ENCODE assay signal across 10 cellular contexts in genomic region chr1:40391688-40392145, GRCh38. TPM values are rescaled to one million over a fixed set of nuclear protein-coding genes. Genes with fewer than 3 reads are reported as not detected.
DNase-seq lines count a peak whose midpoint lies in the region; ATAC-seq and TF ChIP-seq lines count a peak whose summit lies in the region.
"Had no signal": no experiment of that assay in that cellular context is flagged by ENCODE, and none has a peak within 500 bp of the region (broad histone marks: within the 10 kb centered on the region; RNA-seq: fewer than 3 reads in every experiment).

No MANE protein-coding gene starts in this region.

- peaks cover 92% of the 10 kb centered on the region for H3K4me1 Mint-ChIP-seq in activated CD4-positive, alpha-beta T cell treated with anti-CD3 and anti-CD28 coated beads, Interleukin-2, amount 10 ng/mL, durations not matched to agents 7 days and 5 days
- H3K4me1 Mint-ChIP-seq in central memory CD8-positive, alpha-beta T cell = peaks cover 77% of the 10 kb centered on the region
- H3K4me1 Mint-ChIP-seq in chondrocyte (ENCODE audit: low read depth) = peaks cover 39% of the 10 kb centered on the region

- POLR2A ChIA-PET in activated CD4-positive, alpha-beta T cell treated with anti-CD3 and anti-CD28 coated beads, Interleukin-2, amount 10 ng/mL, durations not matched to agents 7 days and 5 days (lab: Charles Lee) = no interaction called here

- no peak for DNase-seq in activated CD4-positive, alpha-beta T cell treated with anti-CD3 and anti-CD28 coated beads, Interleukin-2, amount 10 ng/mL, durations not matched to agents 7 days and 5 days
- DNase-seq in activated CD4-positive, alpha-beta T cell treated with anti-CD3 and anti-CD28 coated beads, Interleukin-2, amount 50 U/mL, for 4 hours = no peak
- peak; percentile 23 for DNase-seq in NCI-H1105 (lab: John Stamatoyannopoulos, UW)
- no peak for DNase-seq in central memory CD8-positive, alpha-beta T cell (ENCODE audit: low spot score in 2 of 2)
- DNase-seq in chondrocyte (ENCODE audit: low spot score) = no peak
- DNase-seq in NCI-H187 (lab: John Stamatoyannopoulos, UW) = no peak
- DNase-seq in GM13977 (ENCODE audit: low spot score) = no peak
- DNase-seq: left colon had no signal

- no peak for ATAC-seq in central memory CD8-positive, alpha-beta T cell (replicated peaks; ENCODE audit: extremely low read depth, poor library complexity, severe bottlenecking)
- ATAC-seq: left colon had no signal

- H3K4me3 Mint-ChIP-seq in activated CD4-positive, alpha-beta T cell treated with anti-CD3 and anti-CD28 coated beads, Interleukin-2, amount 10 ng/mL, durations not matched to agents 7 days and 5 days = no peak overlapping the region
- H3K4me3 Mint-ChIP-seq in central memory CD8-positive, alpha-beta T cell = peak overlapping the region; percentile 13
- H3K4me3 Mint-ChIP-seq in chondrocyte (ENCODE audit: unreplicated experiment) = no peak overlapping the region

- CTCF ChIA-PET in activated CD4-positive, alpha-beta T cell treated with anti-CD3 and anti-CD28 coated beads, Interleukin-2, amount 10 ng/mL, durations not matched to agents 7 days and 5 days (lab: Charles Lee) = interaction anchor here (0.6 to 3.7 kb wide), 6 partner anchors 10 to 141 kb away, joined by 3 to 14 read pairs (median 3); no protein-coding TSS in a partner anchor

- H3K9me3 Mint-ChIP-seq in activated CD4-positive, alpha-beta T cell treated with anti-CD3 and anti-CD28 coated beads, Interleukin-2, amount 10 ng/mL, durations not matched to agents 7 days and 5 days = no peaks in the 10 kb centered on the region
- no peaks in the 10 kb centered on the region for H3K9me3 Mint-ChIP-seq in central memory CD8-positive, alpha-beta T cell
- no peaks in the 10 kb centered on the region for H3K9me3 Mint-ChIP-seq in chondrocyte (ENCODE audit: low read depth)

- no peak for TF ChIP-seq CTCF in chondrocyte (IDR thresholded peaks at IDR 0.05)
- no peak for TF ChIP-seq CTCF in GM13977 (IDR thresholded peaks at IDR 0.05; ENCODE audit: extremely low read depth, insufficient read depth, missing control alignments)

- in situ Hi-C loops in GM13977 (cut with MboI; ENCODE audit: low pct_unique_long_range_greater_than_20kb, low sequenced_read_pairs, unreplicated experiment) = no loop called here

- H3K27ac Mint-ChIP-seq in activated CD4-positive, alpha-beta T cell treated with anti-CD3 and anti-CD28 coated beads, Interleukin-2, amount 10 ng/mL, durations not matched to agents 7 days and 5 days = peak overlapping the region; percentile 58
- peak overlapping the region; percentile 23 for H3K27ac Mint-ChIP-seq in central memory CD8-positive, alpha-beta T cell (ENCODE audit: low read depth)
- no peak overlapping the region for H3K27ac Mint-ChIP-seq in chondrocyte (ENCODE audit: unreplicated experiment)

- peaks cover 51% of the 10 kb centered on the region for H3K36me3 Mint-ChIP-seq in activated CD4-positive, alpha-beta T cell treated with anti-CD3 and anti-CD28 coated beads, Interleukin-2, amount 10 ng/mL, durations not matched to agents 7 days and 5 days (ENCODE audit: low read depth)
- H3K36me3 Mint-ChIP-seq in central memory CD8-positive, alpha-beta T cell (ENCODE audit: insufficient read depth) = peaks cover 34% of the 10 kb centered on the region
- H3K36me3 Mint-ChIP-seq in chondrocyte (ENCODE audit: low read depth) = peaks cover 4% of the 10 kb centered on the region

- H3K27me3 Mint-ChIP-seq in activated CD4-positive, alpha-beta T cell treated with anti-CD3 and anti-CD28 coated beads, Interleukin-2, amount 10 ng/mL, durations not matched to agents 7 days and 5 days = no peaks in the 10 kb centered on the region
- no peaks in the 10 kb centered on the region for H3K27me3 Mint-ChIP-seq in central memory CD8-positive, alpha-beta T cell
- no peaks in the 10 kb centered on the region for H3K27me3 Mint-ChIP-seq in chondrocyte (ENCODE audit: low read depth)

- H3K27ac ChIP-seq in temporal lobe (ENCODE audit: low read depth, low read length) = peak overlapping the region; percentile 79
- H3K27ac ChIP-seq: cardiac muscle cell had no signal

RNA-seq across cellular contexts. Expression of gene SMAP2, which starts 18.2 kb away (rescaled TPM):
- total RNA-seq in activated CD4-positive, alpha-beta T cell treated with anti-CD3 and anti-CD28 coated beads, Interleukin-2, amount 10 ng/mL, durations not matched to agents 7 days and 5 days = 100 to 1,000 TPM; 115 to 140 TPM
- total RNA-seq in temporal lobe (27.3 TPM), chondrocyte (14.0 to 16.8 TPM (median 15.5 TPM) in 3 replicates)

RNA-seq across cellular contexts. Expression of gene ZFP69B, which starts 58.6 kb away (rescaled TPM):
- total RNA-seq in activated CD4-positive, alpha-beta T cell treated with anti-CD3 and anti-CD28 coated beads, Interleukin-2, amount 10 ng/mL, durations not matched to agents 7 days and 5 days = 1 to 10 TPM; 3.0 to 3.5 TPM
- 18.9 TPM for total RNA-seq in temporal lobe
- 7.4 to 13.4 TPM (median 11.9 TPM) in 3 replicates for total RNA-seq in chondrocyte
